ENCODE assay signal across 8 cellular contexts in the genomic region with DNA sequence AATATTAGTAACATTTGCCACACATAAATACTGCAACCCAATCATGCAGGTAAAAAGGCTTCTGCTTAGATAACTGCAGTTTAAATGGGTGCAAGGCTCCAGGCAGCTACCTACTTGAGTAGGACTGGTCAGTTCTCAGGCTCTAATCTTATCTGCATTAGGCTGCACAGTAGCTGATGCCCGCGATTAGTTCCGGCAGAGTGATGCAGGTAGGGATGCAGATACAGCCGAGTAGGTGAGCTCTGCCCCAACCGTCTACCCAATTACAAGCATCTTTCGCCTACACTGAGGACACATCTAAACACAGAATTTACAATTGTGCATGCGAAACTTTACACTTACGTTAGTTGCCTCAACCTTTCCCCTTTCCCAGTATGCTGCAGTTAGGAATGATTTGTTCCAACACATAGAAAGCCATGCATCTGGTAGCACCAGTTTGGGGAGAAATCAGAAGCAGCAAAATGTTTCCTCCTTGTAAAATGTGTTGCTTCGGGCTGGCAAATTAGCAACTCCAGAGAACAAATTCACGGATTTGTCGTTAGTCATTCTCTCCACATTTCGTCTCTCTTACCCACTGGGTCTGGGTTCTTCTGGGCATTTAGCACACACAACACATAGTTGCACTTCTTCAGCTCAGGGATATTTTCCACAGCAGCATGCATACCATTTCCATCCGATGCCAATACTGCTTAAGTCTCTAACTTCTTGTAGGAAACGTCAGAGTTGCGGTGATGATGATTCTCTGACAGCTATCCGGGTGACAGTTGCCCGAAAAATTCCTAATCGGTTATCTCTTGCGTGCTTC. TPM values are rescaled to one million over a fixed set of nuclear protein-coding genes. Genes with fewer than 3 reads are reported as not detected.
DNase-seq lines count a peak whose midpoint lies in the region; ATAC-seq, FAIRE-seq and TF ChIP-seq lines count a peak whose summit lies in the region.

No MANE protein-coding gene starts in this region.

- H3K36me3 ChIP-seq in liver (ENCODE audit: control insufficient read depth in 4 of 4, insufficient read depth in 3 of 4, low read depth in 1 of 4, low read length in 3 of 4), result no peaks in the 10 kb centered on the region

- WGBS in liver, result under 1% methylated on average over 19 of the region's 19 CpGs

- peak overlapping the region; percentile 14 to 92 for H3K9ac ChIP-seq in liver (ENCODE audit: low read depth in 1 of 2, low read length in 2 of 2)

- peak overlapping the region; percentile 57 to 74 (median 73) for H3K4me3 ChIP-seq in liver (ENCODE audit: low read depth in 1 of 3, low read length in 3 of 3)

- no peak for ATAC-seq in HG03442 (IDR thresholded peaks at IDR 0.05; ENCODE audit: unreplicated experiment)

- H3K4me1 ChIP-seq in liver (ENCODE audit: control insufficient read depth in 4 of 4, insufficient read depth in 4 of 4, low read length in 3 of 4), result peaks cover 0 to 32% (median 12%) of the 10 kb centered on the region in 4 donors

- no peaks in the 10 kb centered on the region for H3K9me3 ChIP-seq in liver (ENCODE audit: control insufficient read depth in 4 of 4, low read length in 3 of 4)

- H3K27ac ChIP-seq in caudate nucleus (ENCODE audit: low read depth, low read length), result peak overlapping the region; percentile 82
- H3K27ac ChIP-seq in liver (ENCODE audit: low read depth in 1 of 2, low read length in 2 of 2), result peak overlapping the region; percentile 54 to 63

- peaks cover 0 to 13% (median 0%) of the 10 kb centered on the region in 4 donors for H3K27me3 ChIP-seq in liver (ENCODE audit: control insufficient read depth in 4 of 4, insufficient read depth in 4 of 4, low read length in 3 of 4)

- TF ChIP-seq POLR2A in GM12892 (IDR thresholded peaks at IDR 0.05; ENCODE audit: low read depth, low read length), result no peak

- no peak for TF ChIP-seq RAD21 in liver (IDR thresholded peaks at IDR 0.05)

- no peak for TF ChIP-seq CTCF in liver (IDR thresholded peaks at IDR 0.05; ENCODE audit: low read depth, low read length, missing input control)

- FAIRE-seq in GM12892 (lab: Jason Lieb, UNC), result no peak

- DNase-seq in activated T-cell treated with anti-CD3 and anti-CD28 coated beads, Interleukin-2, amount 50 U/mL, for 1 hour, result peak; percentile 20
- no peak for DNase-seq in activated T-cell treated with anti-CD3 and anti-CD28 coated beads, Interleukin-2, amount 50 U/mL, for 48 hours
- DNase-seq in HK-2 (ENCODE audit: unreplicated experiment) (peak; percentile 3), caudate nucleus (lab: John Stamatoyannopoulos, UW) (peak in 13 of 61 donors; percentile 22 to 69 (median 55)), DMS153 (lab: John Stamatoyannopoulos, UW) (no peak), GM12892 (ENCODE audit: insufficient read length) (no peak)

TF ChIP-seq in liver, 16 proteins besides CTCF, POLR2A, EP300 and RAD21:
- TF ChIP-seq HNF4G (IDR thresholded peaks at IDR 0.05) (no peak), JUND (IDR thresholded peaks at IDR 0.05) (no peak), FOXA2 (IDR thresholded peaks at IDR 0.05) (no peak), SP1 (IDR thresholded peaks at IDR 0.05) (no peak), FOXA1 (IDR thresholded peaks at IDR 0.05) (no peak), TAF1 (conservative IDR thresholded peaks at IDR 0.05) (no peak), EGR1 (IDR thresholded peaks at IDR 0.05; ENCODE audit: low read depth in 2 of 2) (no peak), GABPA (IDR thresholded peaks at IDR 0.05 in 1 of 2, conservative IDR thresholded peaks at IDR 0.05 in 1 of 2) (no peak), HNF4A (conservative IDR thresholded peaks at IDR 0.05) (no peak), NR2F2 (IDR thresholded peaks at IDR 0.05) (no peak)
- TF ChIP-seq, protein P1, sequence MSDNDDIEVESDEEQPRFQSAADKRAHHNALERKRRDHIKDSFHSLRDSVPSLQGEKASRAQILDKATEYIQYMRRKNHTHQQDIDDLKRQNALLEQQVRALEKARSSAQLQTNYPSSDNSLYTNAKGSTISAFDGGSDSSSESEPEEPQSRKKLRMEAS (IDR thresholded peaks at IDR 0.05), result no peak
- TF ChIP-seq, protein P2, sequence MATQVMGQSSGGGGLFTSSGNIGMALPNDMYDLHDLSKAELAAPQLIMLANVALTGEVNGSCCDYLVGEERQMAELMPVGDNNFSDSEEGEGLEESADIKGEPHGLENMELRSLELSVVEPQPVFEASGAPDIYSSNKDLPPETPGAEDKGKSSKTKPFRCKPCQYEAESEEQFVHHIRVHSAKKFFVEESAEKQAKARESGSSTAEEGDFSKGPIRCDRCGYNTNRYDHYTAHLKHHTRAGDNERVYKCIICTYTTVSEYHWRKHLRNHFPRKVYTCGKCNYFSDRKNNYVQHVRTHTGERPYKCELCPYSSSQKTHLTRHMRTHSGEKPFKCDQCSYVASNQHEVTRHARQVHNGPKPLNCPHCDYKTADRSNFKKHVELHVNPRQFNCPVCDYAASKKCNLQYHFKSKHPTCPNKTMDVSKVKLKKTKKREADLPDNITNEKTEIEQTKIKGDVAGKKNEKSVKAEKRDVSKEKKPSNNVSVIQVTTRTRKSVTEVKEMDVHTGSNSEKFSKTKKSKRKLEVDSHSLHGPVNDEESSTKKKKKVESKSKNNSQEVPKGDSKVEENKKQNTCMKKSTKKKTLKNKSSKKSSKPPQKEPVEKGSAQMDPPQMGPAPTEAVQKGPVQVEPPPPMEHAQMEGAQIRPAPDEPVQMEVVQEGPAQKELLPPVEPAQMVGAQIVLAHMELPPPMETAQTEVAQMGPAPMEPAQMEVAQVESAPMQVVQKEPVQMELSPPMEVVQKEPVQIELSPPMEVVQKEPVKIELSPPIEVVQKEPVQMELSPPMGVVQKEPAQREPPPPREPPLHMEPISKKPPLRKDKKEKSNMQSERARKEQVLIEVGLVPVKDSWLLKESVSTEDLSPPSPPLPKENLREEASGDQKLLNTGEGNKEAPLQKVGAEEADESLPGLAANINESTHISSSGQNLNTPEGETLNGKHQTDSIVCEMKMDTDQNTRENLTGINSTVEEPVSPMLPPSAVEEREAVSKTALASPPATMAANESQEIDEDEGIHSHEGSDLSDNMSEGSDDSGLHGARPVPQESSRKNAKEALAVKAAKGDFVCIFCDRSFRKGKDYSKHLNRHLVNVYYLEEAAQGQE (IDR thresholded peaks at IDR 0.05), result no peak

RNA-seq across cellular contexts. Expression of a gene that starts 0.5 kb away (rescaled TPM):
- 1 to 10 TPM; 2.3 to 4.0 TPM for total RNA-seq in liver
- 1 to 10 TPM in 1 of 2 donors, under 1 TPM in 1; 0.90 to 2.1 TPM for polyA plus RNA-seq in liver
- polyA plus RNA-seq in GM12892 (2012; ENCODE audit: missing spikeins), result not detected

Comparison
In these comparisons a context has a peak if more than half of its experiments do, and no peak if none do; other contexts are left out.
1. DNase-seq: peak in activated T-cell treated with anti-CD3 and anti-CD28 coated beads, Interleukin-2, amount 50 U/mL, for 1 hour (single experiment) and HK-2 (single experiment); none in activated T-cell treated with anti-CD3 and anti-CD28 coated beads, Interleukin-2, amount 50 U/mL, for 48 hours (0 of 2), DMS153 (single experiment) and GM12892 (single experiment).